In genomic region chr19:3073159-3073563, GRCh38 we compare ENCODE assay signal across 1 cellular context.
TF ChIP-seq lines count a peak whose summit lies in the region.

No MANE protein-coding gene starts in this region.

TF ChIP-seq in K562, 482 proteins besides CTCF, POLR2A, EP300 and RAD21 (continued from another document and continues in another):
- TF ChIP-seq BRF2 (IDR thresholded peaks at IDR 0.05; ENCODE audit: borderline replicate concordance, insufficient read depth, insufficient read length): no peak
- TF ChIP-seq ZNF445 (CRISPR knock-in tag; IDR thresholded peaks at IDR 0.05; ENCODE audit: low read depth): no peak
- TF ChIP-seq ZNF408 (CRISPR knock-in tag; IDR thresholded peaks at IDR 0.05; ENCODE audit: low read depth): no peak
- TF ChIP-seq TFAP4 (CRISPR knock-in tag; IDR thresholded peaks at IDR 0.05; ENCODE audit: borderline replicate concordance): peak; percentile 97
- no peak for TF ChIP-seq ZBTB7A (IDR thresholded peaks at IDR 0.05; ENCODE audit: borderline replicate concordance, control insufficient read depth, low read depth, low read length)
- no peak for TF ChIP-seq ZKSCAN3 (CRISPR knock-in tag; IDR thresholded peaks at IDR 0.05)
- TF ChIP-seq, protein P1, sequence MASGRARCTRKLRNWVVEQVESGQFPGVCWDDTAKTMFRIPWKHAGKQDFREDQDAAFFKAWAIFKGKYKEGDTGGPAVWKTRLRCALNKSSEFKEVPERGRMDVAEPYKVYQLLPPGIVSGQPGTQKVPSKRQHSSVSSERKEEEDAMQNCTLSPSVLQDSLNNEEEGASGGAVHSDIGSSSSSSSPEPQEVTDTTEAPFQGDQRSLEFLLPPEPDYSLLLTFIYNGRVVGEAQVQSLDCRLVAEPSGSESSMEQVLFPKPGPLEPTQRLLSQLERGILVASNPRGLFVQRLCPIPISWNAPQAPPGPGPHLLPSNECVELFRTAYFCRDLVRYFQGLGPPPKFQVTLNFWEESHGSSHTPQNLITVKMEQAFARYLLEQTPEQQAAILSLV (tag; IDR thresholded peaks at IDR 0.05): no peak
- TF ChIP-seq TCFL5 (CRISPR knock-in tag; conservative IDR thresholded peaks at IDR 0.05): no peak
- no peak for TF ChIP-seq ADNP (tag; IDR thresholded peaks at IDR 0.05)
- TF ChIP-seq ZKSCAN1 (IDR thresholded peaks at IDR 0.05; ENCODE audit: low read depth, low read length): no peak
- TF ChIP-seq BRF1 (IDR thresholded peaks at IDR 0.05; ENCODE audit: borderline replicate concordance, extremely low read depth, insufficient read length): no peak
- no peak for TF ChIP-seq RFX7 (CRISPR knock-in tag; IDR thresholded peaks at IDR 0.05)
- TF ChIP-seq ZNF277 (CRISPR knock-in tag; IDR thresholded peaks at IDR 0.05; ENCODE audit: borderline replicate concordance): no peak
- no peak for TF ChIP-seq HOXB6 (CRISPR knock-in tag; IDR thresholded peaks at IDR 0.05; ENCODE audit: borderline replicate concordance)
- TF ChIP-seq ZNF507 (tag; conservative IDR thresholded peaks at IDR 0.05): no peak
- no peak for TF ChIP-seq HES1 (IDR thresholded peaks at IDR 0.05; ENCODE audit: low read depth)
- TF ChIP-seq HMG20B (CRISPR knock-in tag; IDR thresholded peaks at IDR 0.05): no peak
- no peak for TF ChIP-seq ASH1L (IDR thresholded peaks at IDR 0.05; ENCODE audit: borderline replicate concordance, low read depth, partially characterized antibody)
- no peak for TF ChIP-seq RBM39 (optimal IDR thresholded peaks at IDR 0.05; ENCODE audit: low read depth, low read length)
- peak; percentile 79 for TF ChIP-seq NFYB (IDR thresholded peaks at IDR 0.05; ENCODE audit: extremely low read depth, insufficient read length)
- TF ChIP-seq RFX1 (IDR thresholded peaks at IDR 0.05): peak; percentile 88
- 0 out of 2 replicates have a peak, but pooled peaks have one; percentile 24 for TF ChIP-seq RFX5 (IDR thresholded peaks at IDR 0.05; ENCODE audit: low read depth, low read length)
- peak; percentile 43; the same call in 1 of the 2 replicates for TF ChIP-seq SP1 (CRISPR knock-in tag; IDR thresholded peaks at IDR 0.05)
- TF ChIP-seq TEAD2 (tag; IDR thresholded peaks at IDR 0.05): no peak
- 0 out of 2 replicates have a peak, but pooled peaks have one; percentile 71 for TF ChIP-seq PTBP1 (IDR thresholded peaks at IDR 0.05; ENCODE audit: low read depth, low read length)
- 0 out of 2 replicates have a peak, but pooled peaks have one; percentile 39 for TF ChIP-seq MTA1 (IDR thresholded peaks at IDR 0.05; ENCODE audit: borderline replicate concordance)
- peak; percentile 43 to 46; a peak in 3 of 4 replicates for TF ChIP-seq NRF1 (conservative IDR thresholded peaks at IDR 0.05 in 1 of 2, IDR thresholded peaks at IDR 0.05 in 1 of 2)
- no peak for TF ChIP-seq MYC (IDR thresholded peaks at IDR 0.05; ENCODE audit: low read depth, low read length)
- no peak for TF ChIP-seq MYC (CRISPR knock-in tag; IDR thresholded peaks at IDR 0.05; ENCODE audit: borderline replicate concordance, low read depth)
- TF ChIP-seq, protein P2, sequence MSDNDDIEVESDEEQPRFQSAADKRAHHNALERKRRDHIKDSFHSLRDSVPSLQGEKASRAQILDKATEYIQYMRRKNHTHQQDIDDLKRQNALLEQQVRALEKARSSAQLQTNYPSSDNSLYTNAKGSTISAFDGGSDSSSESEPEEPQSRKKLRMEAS (CRISPR knock-in tag; IDR thresholded peaks at IDR 0.05): no peak
- TF ChIP-seq NONO (IDR thresholded peaks at IDR 0.05; ENCODE audit: low read depth in 2 of 2, low read length in 1 of 2): no peak
- TF ChIP-seq, protein P3, sequence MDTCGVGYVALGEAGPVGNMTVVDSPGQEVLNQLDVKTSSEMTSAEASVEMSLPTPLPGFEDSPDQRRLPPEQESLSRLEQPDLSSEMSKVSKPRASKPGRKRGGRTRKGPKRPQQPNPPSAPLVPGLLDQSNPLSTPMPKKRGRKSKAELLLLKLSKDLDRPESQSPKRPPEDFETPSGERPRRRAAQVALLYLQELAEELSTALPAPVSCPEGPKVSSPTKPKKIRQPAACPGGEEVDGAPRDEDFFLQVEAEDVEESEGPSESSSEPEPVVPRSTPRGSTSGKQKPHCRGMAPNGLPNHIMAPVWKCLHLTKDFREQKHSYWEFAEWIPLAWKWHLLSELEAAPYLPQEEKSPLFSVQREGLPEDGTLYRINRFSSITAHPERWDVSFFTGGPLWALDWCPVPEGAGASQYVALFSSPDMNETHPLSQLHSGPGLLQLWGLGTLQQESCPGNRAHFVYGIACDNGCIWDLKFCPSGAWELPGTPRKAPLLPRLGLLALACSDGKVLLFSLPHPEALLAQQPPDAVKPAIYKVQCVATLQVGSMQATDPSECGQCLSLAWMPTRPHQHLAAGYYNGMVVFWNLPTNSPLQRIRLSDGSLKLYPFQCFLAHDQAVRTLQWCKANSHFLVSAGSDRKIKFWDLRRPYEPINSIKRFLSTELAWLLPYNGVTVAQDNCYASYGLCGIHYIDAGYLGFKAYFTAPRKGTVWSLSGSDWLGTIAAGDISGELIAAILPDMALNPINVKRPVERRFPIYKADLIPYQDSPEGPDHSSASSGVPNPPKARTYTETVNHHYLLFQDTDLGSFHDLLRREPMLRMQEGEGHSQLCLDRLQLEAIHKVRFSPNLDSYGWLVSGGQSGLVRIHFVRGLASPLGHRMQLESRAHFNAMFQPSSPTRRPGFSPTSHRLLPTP (IDR thresholded peaks at IDR 0.05; ENCODE audit: borderline replicate concordance, extremely low read depth, insufficient read length): no peak
- TF ChIP-seq TFAM (CRISPR knock-in tag; conservative IDR thresholded peaks at IDR 0.05): no peak
- TF ChIP-seq LCOR (CRISPR knock-in tag; IDR thresholded peaks at IDR 0.05): no peak
- no peak for TF ChIP-seq MAFG (tag; conservative IDR thresholded peaks at IDR 0.05)
- no peak for TF ChIP-seq ATF6 (CRISPR knock-in tag; IDR thresholded peaks at IDR 0.05)
- no peak for TF ChIP-seq ZNF354B (CRISPR knock-in tag; IDR thresholded peaks at IDR 0.05)
- no peak for TF ChIP-seq TRIM25 (IDR thresholded peaks at IDR 0.05; ENCODE audit: borderline replicate concordance)
- TF ChIP-seq MIER1 (IDR thresholded peaks at IDR 0.05; ENCODE audit: low read depth): no peak
- TF ChIP-seq ZNF274 (IDR thresholded peaks at IDR 0.05; ENCODE audit: borderline replicate concordance, low read depth, low read length): no peak
- TF ChIP-seq, protein P4, sequence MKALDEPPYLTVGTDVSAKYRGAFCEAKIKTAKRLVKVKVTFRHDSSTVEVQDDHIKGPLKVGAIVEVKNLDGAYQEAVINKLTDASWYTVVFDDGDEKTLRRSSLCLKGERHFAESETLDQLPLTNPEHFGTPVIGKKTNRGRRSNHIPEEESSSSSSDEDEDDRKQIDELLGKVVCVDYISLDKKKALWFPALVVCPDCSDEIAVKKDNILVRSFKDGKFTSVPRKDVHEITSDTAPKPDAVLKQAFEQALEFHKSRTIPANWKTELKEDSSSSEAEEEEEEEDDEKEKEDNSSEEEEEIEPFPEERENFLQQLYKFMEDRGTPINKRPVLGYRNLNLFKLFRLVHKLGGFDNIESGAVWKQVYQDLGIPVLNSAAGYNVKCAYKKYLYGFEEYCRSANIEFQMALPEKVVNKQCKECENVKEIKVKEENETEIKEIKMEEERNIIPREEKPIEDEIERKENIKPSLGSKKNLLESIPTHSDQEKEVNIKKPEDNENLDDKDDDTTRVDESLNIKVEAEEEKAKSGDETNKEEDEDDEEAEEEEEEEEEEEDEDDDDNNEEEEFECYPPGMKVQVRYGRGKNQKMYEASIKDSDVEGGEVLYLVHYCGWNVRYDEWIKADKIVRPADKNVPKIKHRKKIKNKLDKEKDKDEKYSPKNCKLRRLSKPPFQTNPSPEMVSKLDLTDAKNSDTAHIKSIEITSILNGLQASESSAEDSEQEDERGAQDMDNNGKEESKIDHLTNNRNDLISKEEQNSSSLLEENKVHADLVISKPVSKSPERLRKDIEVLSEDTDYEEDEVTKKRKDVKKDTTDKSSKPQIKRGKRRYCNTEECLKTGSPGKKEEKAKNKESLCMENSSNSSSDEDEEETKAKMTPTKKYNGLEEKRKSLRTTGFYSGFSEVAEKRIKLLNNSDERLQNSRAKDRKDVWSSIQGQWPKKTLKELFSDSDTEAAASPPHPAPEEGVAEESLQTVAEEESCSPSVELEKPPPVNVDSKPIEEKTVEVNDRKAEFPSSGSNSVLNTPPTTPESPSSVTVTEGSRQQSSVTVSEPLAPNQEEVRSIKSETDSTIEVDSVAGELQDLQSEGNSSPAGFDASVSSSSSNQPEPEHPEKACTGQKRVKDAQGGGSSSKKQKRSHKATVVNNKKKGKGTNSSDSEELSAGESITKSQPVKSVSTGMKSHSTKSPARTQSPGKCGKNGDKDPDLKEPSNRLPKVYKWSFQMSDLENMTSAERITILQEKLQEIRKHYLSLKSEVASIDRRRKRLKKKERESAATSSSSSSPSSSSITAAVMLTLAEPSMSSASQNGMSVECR (CRISPR knock-in tag; IDR thresholded peaks at IDR 0.05): no peak
- TF ChIP-seq ZFP36 (IDR thresholded peaks at IDR 0.05; ENCODE audit: low read depth, low read length, partially characterized antibody): no peak
- peak; percentile 41; the same call in 1 of the 2 replicates for TF ChIP-seq DPF2 (IDR thresholded peaks at IDR 0.05)
- TF ChIP-seq KLF6 (CRISPR knock-in tag; IDR thresholded peaks at IDR 0.05; ENCODE audit: borderline replicate concordance): no peak
- no peak for TF ChIP-seq HMG20A (CRISPR knock-in tag; conservative IDR thresholded peaks at IDR 0.05)
- no peak for TF ChIP-seq ZNF764 (CRISPR knock-in tag; IDR thresholded peaks at IDR 0.05; ENCODE audit: low read depth)
- no peak for TF ChIP-seq MYBL2 (IDR thresholded peaks at IDR 0.05; ENCODE audit: low read depth)
- no peak for TF ChIP-seq MYBL2 (CRISPR knock-in tag; IDR thresholded peaks at IDR 0.05; ENCODE audit: borderline replicate concordance)
- no peak for TF ChIP-seq KAT8 (IDR thresholded peaks at IDR 0.05; ENCODE audit: low read depth)
- no peak for TF ChIP-seq SUPT5H (IDR thresholded peaks at IDR 0.05)
- no peak for TF ChIP-seq ZNF311 (CRISPR knock-in tag; IDR thresholded peaks at IDR 0.05)
- TF ChIP-seq, protein P5, sequence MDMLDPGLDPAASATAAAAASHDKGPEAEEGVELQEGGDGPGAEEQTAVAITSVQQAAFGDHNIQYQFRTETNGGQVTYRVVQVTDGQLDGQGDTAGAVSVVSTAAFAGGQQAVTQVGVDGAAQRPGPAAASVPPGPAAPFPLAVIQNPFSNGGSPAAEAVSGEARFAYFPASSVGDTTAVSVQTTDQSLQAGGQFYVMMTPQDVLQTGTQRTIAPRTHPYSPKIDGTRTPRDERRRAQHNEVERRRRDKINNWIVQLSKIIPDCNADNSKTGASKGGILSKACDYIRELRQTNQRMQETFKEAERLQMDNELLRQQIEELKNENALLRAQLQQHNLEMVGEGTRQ (CRISPR knock-in tag; IDR thresholded peaks at IDR 0.05): peak; percentile 72
- TF ChIP-seq RBM25 (IDR thresholded peaks at IDR 0.05; ENCODE audit: low read depth, low read length, severe bottlenecking): peak; percentile 97
- no peak for TF ChIP-seq SMARCA4 (IDR thresholded peaks at IDR 0.05)
